In genomic region chr7:100198266-100198665, GRCh38 we compare ENCODE assay signal across 25 cellular contexts. TPM values are rescaled to one million over a fixed set of nuclear protein-coding genes. Genes with fewer than 3 reads are reported as not detected.
"Had no signal": no experiment of that assay in that cellular context is flagged by ENCODE, and none has a peak within 500 bp of the region (broad histone marks: within the 10 kb centered on the region; RNA-seq: fewer than 3 reads in every experiment).

No MANE protein-coding gene starts in this region.

- H3K27me3 ChIP-seq: gastrocnemius medialis, pancreas, right lobe of liver, spleen had no signal

- H3K4me1 ChIP-seq: gastrocnemius medialis, pancreas, psoas muscle, right lobe of liver, stomach had no signal

- H3K4me1 Mint-ChIP-seq: mesothelial cell of epicardium had no signal

- H3K27ac ChIP-seq: gastrocnemius medialis, pancreas, psoas muscle, right lobe of liver, stomach, thoracic aorta had no signal

- H3K27ac Mint-ChIP-seq: endodermal cell, mesothelial cell of epicardium, nephron had no signal

- H3K4me3 Mint-ChIP-seq: endodermal cell, mesothelial cell of epicardium, nephron had no signal

- H3K9me3 Mint-ChIP-seq: endodermal cell, mesothelial cell of epicardium, nephron had no signal

- H3K36me3 Mint-ChIP-seq: mesothelial cell of epicardium had no signal

- ATAC-seq: gastrocnemius medialis, left lobe of liver, pancreas, right lobe of liver had no signal

- H3K4me3 ChIP-seq: gastrocnemius medialis, pancreas, psoas muscle, right lobe of liver, spleen, stomach, thoracic aorta had no signal

- DNase-seq: cerebellar nuclear complex; effector CD4-positive, alpha-beta T cell; endodermal cell; gastrocnemius medialis; islet precursor cell; mammary epithelial cell; occipital lobe; pancreas; psoas muscle; retina; right lobe of liver; spleen; stimulated activated CD4-positive, alpha-beta T cell treated with anti-CD3 and anti-CD28 coated beads, Interleukin-15, amount 100 ng/mL, for 24 hours; stimulated activated CD4-positive, alpha-beta T cell treated with anti-CD3 and anti-CD28 coated beads, Interleukin-1b, Interleukin-23, amount 100 ng/mL, for 48 hours; stimulated activated CD4-positive, alpha-beta T cell treated with anti-CD3 and anti-CD28 coated beads, Interleukin-4, amount 100 ng/mL, for 24 hours; stimulated activated naive CD4-positive, alpha-beta T cell; stomach had no signal

- H3K9me3 ChIP-seq: gastrocnemius medialis, pancreas, psoas muscle, right lobe of liver, spleen, stomach, thoracic aorta had no signal

- H3K36me3 ChIP-seq: gastrocnemius medialis, pancreas, right lobe of liver, stomach, thoracic aorta had no signal

RNA-seq across cellular contexts. Expression of gene PVRIG, which starts 21.5 kb away (rescaled TPM):
- total RNA-seq: dermis microvascular lymphatic vessel endothelial cell, endodermal cell, fibroblast of lung, gastrocnemius medialis, mammary epithelial cell, mesothelial cell of epicardium, occipital lobe, skeletal muscle tissue had no signal
- polyA plus RNA-seq: endothelial cell of umbilical vein, fibroblast of lung, mammary epithelial cell had no signal
